8 cellular contexts compared by ENCODE assay signal in genomic region chr6:46090115-46091079, GRCh38. TPM values are rescaled to one million over a fixed set of nuclear protein-coding genes. Genes with fewer than 3 reads are reported as not detected.
DNase-seq lines count a peak whose midpoint lies in the region; ATAC-seq, FAIRE-seq and TF ChIP-seq lines count a peak whose summit lies in the region.

No MANE protein-coding gene starts in this region.

- no peak overlapping the region for H3K14ac ChIP-seq in trophoblast cell (ENCODE audit: low read length)

- H3K27ac ChIP-seq in trophoblast cell (ENCODE audit: low read depth, low read length), result no peak overlapping the region
- no peak overlapping the region for H3K27ac ChIP-seq in upper lobe of left lung

- TF ChIP-seq EP300 in upper lobe of left lung (IDR thresholded peaks at IDR 0.05), result no peak

- H2AK5ac ChIP-seq in trophoblast cell (ENCODE audit: low read length), result no peak overlapping the region

- FAIRE-seq in frontal cortex (lab: Jason Lieb, UNC), result peak; percentile 93

- H3K4ac ChIP-seq in trophoblast cell (ENCODE audit: low read depth, low read length), result no peak overlapping the region

- H3K4me2 ChIP-seq in trophoblast cell (ENCODE audit: low read length), result no peak overlapping the region

- H2BK120ac ChIP-seq in trophoblast cell (ENCODE audit: insufficient read depth, low read length, poor library complexity), result no peak overlapping the region

- H4K12ac ChIP-seq in trophoblast cell (ENCODE audit: low read depth, low read length), result no peak overlapping the region

- H3K36me3 ChIP-seq in trophoblast cell (ENCODE audit: control insufficient read depth in 1 of 2, insufficient read depth in 2 of 2, low read length in 2 of 2) (no peaks in the 10 kb centered on the region), upper lobe of left lung (no peaks in the 10 kb centered on the region)

- H3K4me3 ChIP-seq in trophoblast cell (ENCODE audit: low read depth, low read length) (no peak overlapping the region), upper lobe of left lung (no peak overlapping the region)

- H3K27me3 ChIP-seq in trophoblast cell (ENCODE audit: insufficient read depth, low read length) (no peaks in the 10 kb centered on the region), upper lobe of left lung (no peaks in the 10 kb centered on the region)

- TF ChIP-seq CTCF in upper lobe of left lung (IDR thresholded peaks at IDR 0.05), result peak; percentile 56 to 72 (median 63)

- H3K9ac ChIP-seq in trophoblast cell (ENCODE audit: low read length), result no peak overlapping the region

- WGBS in trophoblast cell (ENCODE audit: extremely low coverage, insufficient coverage, insufficient read length), result no CpG with 5 or more reads among the region's 10 CpGs
- 38 to 39% methylated on average over 10 of the region's 10 CpGs for WGBS in upper lobe of left lung, 2 donors

- H3K18ac ChIP-seq in trophoblast cell (ENCODE audit: low read length), result no peak overlapping the region

- DNase-seq in NCI-H446 (lab: John Stamatoyannopoulos, UW) (peak; percentile 7 to 63), NCI-H446 treated with DMSO at 0.1 percent for 48 hours (lab: John Stamatoyannopoulos, UW) (no peak), KBM-7 (peak; percentile 53), SHP77 (lab: John Stamatoyannopoulos, UW) (peak; percentile 32 to 47), frontal cortex (ENCODE audit: low spot score in 2 of 2) (peak; percentile 13 to 57), trophoblast cell (peak; percentile 49 to 79), upper lobe of left lung (peak in 1 of 2 donors; percentile 63)
- peak in 3 of 4 experiments; percentile 2 to 27 (median 25) for DNase-seq in activated naive CD4-positive, alpha-beta T cell (lab: John Stamatoyannopoulos, UW)

- no peak overlapping the region for H2BK5ac ChIP-seq in trophoblast cell (ENCODE audit: low read depth, low read length, poor library complexity)

- no peak for TF ChIP-seq POLR2A in upper lobe of left lung (IDR thresholded peaks at IDR 0.05)

- peaks cover 7% of the 10 kb centered on the region for H3K9me3 ChIP-seq in trophoblast cell (ENCODE audit: insufficient read depth, low read depth, low read length)
- peaks cover 4 to 9% (median 5%) of the 10 kb centered on the region in 4 donors for H3K9me3 ChIP-seq in upper lobe of left lung

- ATAC-seq in upper lobe of left lung (ENCODE audit: low FRiP score in 2 of 2), result peak in 1 of 2 donors; percentile 81

- H2AFZ ChIP-seq in trophoblast cell (ENCODE audit: insufficient read depth, low read length, poor library complexity), result no peak overlapping the region

- H3K79me1 ChIP-seq in trophoblast cell (ENCODE audit: low read length), result no peaks in the 10 kb centered on the region

- in situ Hi-C loops in KBM-7 (cut with MboI; ENCODE audit: low pct_unique_long_range_greater_than_20kb, low sequenced_read_pairs), result no loop called here

- no peaks in the 10 kb centered on the region for H3K79me2 ChIP-seq in trophoblast cell (ENCODE audit: control insufficient read depth, insufficient read depth, low read length, poor library complexity)

- H4K8ac ChIP-seq in trophoblast cell (ENCODE audit: low read depth, low read length), result no peak overlapping the region

- H4K91ac ChIP-seq in trophoblast cell (ENCODE audit: low read depth, low read length), result no peak overlapping the region

- no peaks in the 10 kb centered on the region for H3K4me1 ChIP-seq in trophoblast cell (ENCODE audit: control insufficient read depth in 1 of 2, insufficient read depth in 2 of 2, low read length in 2 of 2)
- peaks cover 0 to 3% (median 0%) of the 10 kb centered on the region in 4 donors for H3K4me1 ChIP-seq in upper lobe of left lung

- H2BK12ac ChIP-seq in trophoblast cell (ENCODE audit: low read length), result no peak overlapping the region

- H3K23ac ChIP-seq in trophoblast cell (ENCODE audit: low read length), result no peak overlapping the region

RNA-seq across cellular contexts. Expression of gene ENPP4, which starts 39.4 kb away (rescaled TPM):
- total RNA-seq in frontal cortex (37.1 TPM), upper lobe of left lung (10 to 100 TPM; 10.5 to 45.7 (median 24.3) TPM)
- polyA plus RNA-seq in trophoblast cell (2013), result 1.4 and 1.5 TPM in 2 replicates
